In genomic region chr9:134891016-134891589, GRCh38 we compare ENCODE assay signal across 26 cellular contexts. TPM values are rescaled to one million over a fixed set of nuclear protein-coding genes. Genes with fewer than 3 reads are reported as not detected.
DNase-seq lines count a peak whose midpoint lies in the region; ATAC-seq and TF ChIP-seq lines count a peak whose summit lies in the region.
"Had no signal": no experiment of that assay in that cellular context is flagged by ENCODE, and none has a peak within 500 bp of the region (broad histone marks: within the 10 kb centered on the region; RNA-seq: fewer than 3 reads in every experiment).

No MANE protein-coding gene starts in this region.

- CTCF ChIA-PET in activated CD8-positive, alpha-beta T cell treated with anti-CD3 and anti-CD28 coated beads, Interleukin-2, amount 10 ng/mL, durations not matched to agents 7 days and 5 days (lab: Charles Lee): no interaction called here
- CTCF ChIA-PET in activated CD8-positive, alpha-beta T cell treated with anti-CD3 and anti-CD28 coated beads for 36 hours (lab: Charles Lee): no interaction called here

- H3K27me3 Mint-ChIP-seq in activated CD8-positive, alpha-beta T cell treated with anti-CD3 and anti-CD28 coated beads, Interleukin-2, amount 10 ng/mL, durations not matched to agents 7 days and 5 days (ENCODE audit: low read depth): peaks cover 3% of the 10 kb centered on the region
- peaks cover 6% of the 10 kb centered on the region for H3K27me3 Mint-ChIP-seq in activated CD8-positive, alpha-beta T cell treated with anti-CD3 and anti-CD28 coated beads for 36 hours
- peaks cover 62% of the 10 kb centered on the region for H3K27me3 Mint-ChIP-seq in T-helper 17 cell

- intact Hi-C loops in activated CD8-positive, alpha-beta T cell treated with anti-CD3 and anti-CD28 coated beads for 36 hours (cut with micrococcal nuclease): no loop called here
- intact Hi-C loops in upper lobe of right lung (cut with DNase I): no loop called here

- H3K36me3 Mint-ChIP-seq in activated CD8-positive, alpha-beta T cell treated with anti-CD3 and anti-CD28 coated beads, Interleukin-2, amount 10 ng/mL, durations not matched to agents 7 days and 5 days (ENCODE audit: low read depth): no peaks in the 10 kb centered on the region
- no peaks in the 10 kb centered on the region for H3K36me3 Mint-ChIP-seq in activated CD8-positive, alpha-beta T cell treated with anti-CD3 and anti-CD28 coated beads for 36 hours (ENCODE audit: low read depth)
- H3K36me3 Mint-ChIP-seq in T-helper 17 cell (ENCODE audit: low read depth): peaks cover 4% of the 10 kb centered on the region
- H3K36me3 Mint-ChIP-seq: activated naive CD8-positive, alpha-beta T cell had no signal

- no peak overlapping the region for H3K27ac ChIP-seq in upper lobe of right lung
- H3K27ac ChIP-seq: esophagus squamous epithelium, HL-60, tibial nerve had no signal

- H3K4me1 ChIP-seq in upper lobe of right lung: peaks cover 11% of the 10 kb centered on the region
- H3K4me1 ChIP-seq: Caco-2 had no signal

- H3K27ac Mint-ChIP-seq in activated CD8-positive, alpha-beta T cell treated with anti-CD3 and anti-CD28 coated beads, Interleukin-2, amount 10 ng/mL, durations not matched to agents 7 days and 5 days: no peak overlapping the region
- H3K27ac Mint-ChIP-seq in activated CD8-positive, alpha-beta T cell treated with anti-CD3 and anti-CD28 coated beads for 36 hours: no peak overlapping the region
- H3K27ac Mint-ChIP-seq in T-helper 17 cell: peak overlapping the region; percentile 29
- H3K27ac Mint-ChIP-seq: activated naive CD8-positive, alpha-beta T cell; B cell; effector memory CD8-positive, alpha-beta T cell had no signal

- no peaks in the 10 kb centered on the region for H3K27me3 ChIP-seq in upper lobe of right lung

- peak; percentile 12 for DNase-seq in activated CD8-positive, alpha-beta T cell treated with anti-CD3 and anti-CD28 coated beads, Interleukin-2, amount 10 ng/mL, durations not matched to agents 7 days and 5 days
- DNase-seq in activated CD8-positive, alpha-beta T cell treated with anti-CD3 and anti-CD28 coated beads for 36 hours: no peak
- no peak for DNase-seq in T-helper 17 cell
- DNase-seq in fibroblast of the aortic adventitia (ENCODE audit: low read depth): peak; percentile 6
- DNase-seq in upper lobe of right lung: peak; percentile 32
- DNase-seq in DMS 273 (lab: John Stamatoyannopoulos, UW; ENCODE audit: unreplicated experiment): no peak
- DNase-seq: activated CD4-positive, CD25-positive, alpha-beta regulatory T cell; Caco-2; effector memory CD8-positive, alpha-beta T cell; esophagus squamous epithelium; NCI-H1436; NCI-H510A; nucleus accumbens; RPMI8226; SK-N-SH; stimulated activated CD4-positive, alpha-beta T cell treated with anti-CD3 and anti-CD28 coated beads, Interleukin-4, amount 100 ng/mL, for 24 hours; stimulated activated naive CD8-positive, alpha-beta T cell treated with anti-CD3 and anti-CD28 coated beads, Interleukin-15, Interleukin-2, amounts not matched to agents 100 U/mL and 50 U/mL, for 24 hours had no signal

- no peak for TF ChIP-seq CTCF in activated CD8-positive, alpha-beta T cell treated with anti-CD3 and anti-CD28 coated beads for 36 hours (IDR thresholded peaks at IDR 0.05)
- TF ChIP-seq CTCF in fibroblast of the aortic adventitia (IDR thresholded peaks at IDR 0.05; ENCODE audit: insufficient read depth, low read length) (no peak), upper lobe of right lung (IDR thresholded peaks at IDR 0.05) (no peak)

- peaks cover 5% of the 10 kb centered on the region for H3K9me3 Mint-ChIP-seq in activated CD8-positive, alpha-beta T cell treated with anti-CD3 and anti-CD28 coated beads, Interleukin-2, amount 10 ng/mL, durations not matched to agents 7 days and 5 days (ENCODE audit: insufficient read depth)
- H3K9me3 Mint-ChIP-seq in activated CD8-positive, alpha-beta T cell treated with anti-CD3 and anti-CD28 coated beads for 36 hours: no peaks in the 10 kb centered on the region
- H3K9me3 Mint-ChIP-seq: effector memory CD8-positive, alpha-beta T cell had no signal

- H3K4me3 ChIP-seq in fibroblast of the aortic adventitia (ENCODE audit: low read depth, low read length) (no peak overlapping the region), upper lobe of right lung (no peak overlapping the region)
- H3K4me3 ChIP-seq: esophagus squamous epithelium, tibial nerve had no signal

- no peaks in the 10 kb centered on the region for H3K36me3 ChIP-seq in upper lobe of right lung
- H3K36me3 ChIP-seq: esophagus squamous epithelium, tibial nerve had no signal

- H3K9me3 ChIP-seq in T-helper 17 cell (ENCODE audit: control insufficient read depth, low read length, poor library complexity, severe bottlenecking): no peaks in the 10 kb centered on the region
- H3K9me3 ChIP-seq in upper lobe of right lung: no peaks in the 10 kb centered on the region
- H3K9me3 ChIP-seq: Caco-2, SK-N-SH had no signal

- ATAC-seq in activated CD8-positive, alpha-beta T cell treated with anti-CD3 and anti-CD28 coated beads, Interleukin-2, amount 10 ng/mL, durations not matched to agents 7 days and 5 days: no peak
- ATAC-seq in activated CD8-positive, alpha-beta T cell treated with anti-CD3 and anti-CD28 coated beads for 36 hours: no peak
- ATAC-seq in T-helper 17 cell (no peak), upper lobe of right lung (no peak), GM18870 (IDR thresholded peaks at IDR 0.05; ENCODE audit: unreplicated experiment) (no peak), GM18867 (IDR thresholded peaks at IDR 0.05; ENCODE audit: unreplicated experiment) (no peak)
- ATAC-seq: effector memory CD8-positive, alpha-beta T cell; stimulated activated naive CD8-positive, alpha-beta T cell treated with anti-CD3 and anti-CD28 coated beads, Interleukin-15, Interleukin-2, amounts not matched to agents 100 U/mL and 50 U/mL, for 24 hours had no signal

- no peaks in the 10 kb centered on the region for H3K4me1 Mint-ChIP-seq in activated CD8-positive, alpha-beta T cell treated with anti-CD3 and anti-CD28 coated beads, Interleukin-2, amount 10 ng/mL, durations not matched to agents 7 days and 5 days (ENCODE audit: low read depth)
- H3K4me1 Mint-ChIP-seq in activated CD8-positive, alpha-beta T cell treated with anti-CD3 and anti-CD28 coated beads for 36 hours (ENCODE audit: low read depth): no peaks in the 10 kb centered on the region
- peaks cover 5% of the 10 kb centered on the region for H3K4me1 Mint-ChIP-seq in T-helper 17 cell

- no peak overlapping the region for H3K4me3 Mint-ChIP-seq in activated CD8-positive, alpha-beta T cell treated with anti-CD3 and anti-CD28 coated beads, Interleukin-2, amount 10 ng/mL, durations not matched to agents 7 days and 5 days
- H3K4me3 Mint-ChIP-seq in activated CD8-positive, alpha-beta T cell treated with anti-CD3 and anti-CD28 coated beads for 36 hours: no peak overlapping the region
- peak overlapping the region; percentile 52 for H3K4me3 Mint-ChIP-seq in T-helper 17 cell
- H3K4me3 Mint-ChIP-seq: activated naive CD8-positive, alpha-beta T cell; B cell; effector memory CD8-positive, alpha-beta T cell had no signal

- POLR2A ChIA-PET in activated CD8-positive, alpha-beta T cell treated with anti-CD3 and anti-CD28 coated beads, Interleukin-2, amount 10 ng/mL, durations not matched to agents 7 days and 5 days (lab: Charles Lee): no interaction called here
- POLR2A ChIA-PET in activated CD8-positive, alpha-beta T cell treated with anti-CD3 and anti-CD28 coated beads for 36 hours (lab: Charles Lee): no interaction called here

RNA-seq across cellular contexts. Expression of gene FCN2, which starts 10.5 kb away (rescaled TPM):
- total RNA-seq in activated CD8-positive, alpha-beta T cell treated with anti-CD3 and anti-CD28 coated beads, Interleukin-2, amount 10 ng/mL, durations not matched to agents 7 days and 5 days: not detected
- total RNA-seq in activated CD8-positive, alpha-beta T cell treated with anti-CD3 and anti-CD28 coated beads for 36 hours: not detected
- total RNA-seq in T-helper 17 cell (not detected), fibroblast of the aortic adventitia (ENCODE audit: low replicate concordance) (not detected in 2 replicates), upper lobe of right lung (not detected)
- total RNA-seq: activated CD8-positive, alpha-beta memory T cell treated with anti-CD3 and anti-CD28 coated beads for 36 hours; B cell; Caco-2; esophagus squamous epithelium; glomerular endothelial cell; H1 had no signal

RNA-seq across cellular contexts. Expression of gene FCN1, which starts 26.6 kb away (rescaled TPM):
- not detected for total RNA-seq in activated CD8-positive, alpha-beta T cell treated with anti-CD3 and anti-CD28 coated beads, Interleukin-2, amount 10 ng/mL, durations not matched to agents 7 days and 5 days
- total RNA-seq in activated CD8-positive, alpha-beta T cell treated with anti-CD3 and anti-CD28 coated beads for 36 hours: not detected
- total RNA-seq in T-helper 17 cell: 10 to 100 TPM; 12.4 to 27.8 TPM
- total RNA-seq in fibroblast of the aortic adventitia (ENCODE audit: low replicate concordance): not detected in 2 replicates
- 63.0 TPM for total RNA-seq in upper lobe of right lung
- total RNA-seq: activated CD8-positive, alpha-beta memory T cell treated with anti-CD3 and anti-CD28 coated beads for 36 hours; Caco-2; glomerular endothelial cell; H1 had no signal

Comparison
In these comparisons a context has a peak if more than half of its experiments do, and no peak if none do; other contexts are left out.
1. DNase-seq: peak in activated CD8-positive, alpha-beta T cell treated with anti-CD3 and anti-CD28 coated beads, Interleukin-2, amount 10 ng/mL, durations not matched to agents 7 days and 5 days (single experiment), fibroblast of the aortic adventitia (single experiment) and upper lobe of right lung (single experiment); none in activated CD8-positive, alpha-beta T cell treated with anti-CD3 and anti-CD28 coated beads for 36 hours (single experiment), T-helper 17 cell (0 of 3) and DMS 273 (single experiment).
2. RNA of gene FCN1, which starts 26.6 kb away (total RNA-seq): 63.0 TPM in upper lobe of right lung (single experiment) and 12.4 to 27.8 TPM in T-helper 17 cell; not detected in activated CD8-positive, alpha-beta T cell treated with anti-CD3 and anti-CD28 coated beads, Interleukin-2, amount 10 ng/mL, durations not matched to agents 7 days and 5 days, not detected in activated CD8-positive, alpha-beta T cell treated with anti-CD3 and anti-CD28 coated beads for 36 hours and not detected in fibroblast of the aortic adventitia; every median in the first group is over 10 times any median in the second.